In genomic region chr6:16437984-16438383, GRCh38 we compare ENCODE assay signal across 14 cellular contexts.
A peak's percentile ranks its signal among the peaks of the same experiment; 100 is the strongest.
DNase-seq lines count a peak whose midpoint lies in the region; ATAC-seq and TF ChIP-seq lines count a peak whose summit lies in the region.
"Had no signal": no experiment of that assay in that cellular context is flagged by ENCODE, and none has a peak within 500 bp of the region (broad histone marks: within the 10 kb centered on the region; RNA-seq: fewer than 3 reads in every experiment).

No MANE protein-coding gene starts in this region.

- peak in 2 of 5 donors; percentile 12 to 53 for DNase-seq in CD8-positive, alpha-beta memory T cell
- no peak for DNase-seq in activated naive CD8-positive, alpha-beta T cell treated with anti-CD3 and anti-CD28 coated beads for 36 hours
- no peak for DNase-seq in spleen
- DNase-seq in islet precursor cell = no peak
- no peak for DNase-seq in RWPE1 (ENCODE audit: low spot score)
- DNase-seq: body of pancreas, EL, MV-4-11, transverse colon had no signal

- CTCF ChIA-PET in CD8-positive, alpha-beta memory T cell (lab: Charles Lee) = interaction anchor here (1.1 to 1.5 kb wide), 5 partner anchors 12 to 326 kb away, joined by 3 to 5 read pairs (median 3); no protein-coding TSS in a partner anchor
- CTCF ChIA-PET in RWPE1 (lab: Yijun Ruan, JAX) = no interaction called here

- no peak for TF ChIP-seq POLR2A in spleen (IDR thresholded peaks at IDR 0.05)

- H3K27ac ChIP-seq in CD8-positive, alpha-beta memory T cell (ENCODE audit: low read depth, low read length) = no peak overlapping the region
- H3K27ac ChIP-seq in spleen = peak overlapping the region in 5 of 8 donors; percentile 36 to 78 (median 59)
- H3K27ac ChIP-seq in RWPE1 = no peak overlapping the region
- H3K27ac ChIP-seq: BLaER1, body of pancreas had no signal

- peaks cover 68 to 93% (median 91%) of the 10 kb centered on the region in 3 donors for H3K4me1 Mint-ChIP-seq in CD8-positive, alpha-beta memory T cell
- H3K4me1 Mint-ChIP-seq in activated naive CD8-positive, alpha-beta T cell treated with anti-CD3 and anti-CD28 coated beads for 36 hours = peaks cover 46% of the 10 kb centered on the region

- intact Hi-C loops in spleen (cut with DNase I; ENCODE audit: low total_unique reads) = no loop called here

- TF ChIP-seq CTCF in spleen (IDR thresholded peaks at IDR 0.05 in 8 of 11, conservative IDR thresholded peaks at IDR 0.05 in 3 of 11) (no peak), RWPE1 (conservative IDR thresholded peaks at IDR 0.05; ENCODE audit: low read depth) (no peak)

- POLR2A ChIA-PET in CD8-positive, alpha-beta memory T cell (lab: Charles Lee) = interaction anchor here (1.2 kb wide), 1 partner anchor 17 kb away, joined by 4 read pairs; no protein-coding TSS in a partner anchor
- POLR2A ChIA-PET in RWPE1 (lab: Yijun Ruan, JAX; ENCODE audit: low non-redundant PET) = no interaction called here

- H3K27me3 ChIP-seq in CD8-positive, alpha-beta memory T cell (ENCODE audit: insufficient read depth, low read length, poor library complexity, severe bottlenecking) = no peaks in the 10 kb centered on the region
- no peaks in the 10 kb centered on the region for H3K27me3 ChIP-seq in spleen (replicated peaks in 1 of 7)
- H3K27me3 ChIP-seq: BLaER1, body of pancreas, transverse colon had no signal

- peak overlapping the region; percentile 90 to 100 (median 96) for H3K27ac Mint-ChIP-seq in CD8-positive, alpha-beta memory T cell
- peak overlapping the region; percentile 15 for H3K27ac Mint-ChIP-seq in activated naive CD8-positive, alpha-beta T cell treated with anti-CD3 and anti-CD28 coated beads for 36 hours
- H3K27ac Mint-ChIP-seq: memory B cell had no signal

- H3K36me3 Mint-ChIP-seq in CD8-positive, alpha-beta memory T cell = peaks cover 5 to 22% (median 5%) of the 10 kb centered on the region in 3 donors
- peaks cover 32% of the 10 kb centered on the region for H3K36me3 Mint-ChIP-seq in activated naive CD8-positive, alpha-beta T cell treated with anti-CD3 and anti-CD28 coated beads for 36 hours

- H3K9me3 ChIP-seq in CD8-positive, alpha-beta memory T cell (ENCODE audit: low read length) = no peaks in the 10 kb centered on the region
- no peaks in the 10 kb centered on the region for H3K9me3 ChIP-seq in spleen
- H3K9me3 ChIP-seq: BLaER1, body of pancreas, transverse colon had no signal

- H3K27me3 Mint-ChIP-seq in CD8-positive, alpha-beta memory T cell = no peaks in the 10 kb centered on the region
- no peaks in the 10 kb centered on the region for H3K27me3 Mint-ChIP-seq in activated naive CD8-positive, alpha-beta T cell treated with anti-CD3 and anti-CD28 coated beads for 36 hours
- H3K27me3 Mint-ChIP-seq: memory B cell had no signal

- H3K9me3 Mint-ChIP-seq in CD8-positive, alpha-beta memory T cell = no peaks in the 10 kb centered on the region
- peaks cover 5% of the 10 kb centered on the region for H3K9me3 Mint-ChIP-seq in activated naive CD8-positive, alpha-beta T cell treated with anti-CD3 and anti-CD28 coated beads for 36 hours

- 62 to 95% (median 89%) methylated on average over 3 of the region's 3 CpGs for WGBS in spleen, 5 donors

- peaks cover 40% of the 10 kb centered on the region for H3K4me1 ChIP-seq in CD8-positive, alpha-beta memory T cell (ENCODE audit: insufficient read depth, low read length)
- peaks cover 4 to 70% (median 32%) of the 10 kb centered on the region in 6 donors for H3K4me1 ChIP-seq in spleen

- H3K4me3 Mint-ChIP-seq in CD8-positive, alpha-beta memory T cell = peak overlapping the region; percentile 64 to 93 (median 85)
- H3K4me3 Mint-ChIP-seq in activated naive CD8-positive, alpha-beta T cell treated with anti-CD3 and anti-CD28 coated beads for 36 hours = peak overlapping the region; percentile 45
- H3K4me3 Mint-ChIP-seq: memory B cell had no signal

- H3K36me3 ChIP-seq in CD8-positive, alpha-beta memory T cell (ENCODE audit: insufficient read depth, low read length) = no peaks in the 10 kb centered on the region
- H3K36me3 ChIP-seq in spleen = peaks cover 0 to 4% (median 0%) of the 10 kb centered on the region in 6 donors
- H3K36me3 ChIP-seq: BLaER1, transverse colon had no signal

- ATAC-seq in activated CD4-positive, CD25-positive, alpha-beta regulatory T cell treated with anti-CD3 and anti-CD28 coated beads, Interleukin-2, amount 50 U/mL, for 24 hours = peak; percentile 58 to 59
- no peak for ATAC-seq in HG03354 (IDR thresholded peaks at IDR 0.05; ENCODE audit: poor library complexity, severe bottlenecking, unreplicated experiment)
- ATAC-seq: body of pancreas had no signal

- H3K4me3 ChIP-seq in CD8-positive, alpha-beta memory T cell (ENCODE audit: low read length) = peak overlapping the region; percentile 1
- H3K4me3 ChIP-seq in spleen = peak overlapping the region in 1 of 8 donors; percentile 55
- H3K4me3 ChIP-seq: BLaER1, body of pancreas, skin epidermis, transverse colon had no signal

Comparison
In these comparisons a context has a peak if more than half of its experiments do, and no peak if none do; other contexts are left out.
1. H3K27ac ChIP-seq: peak in spleen (5 of 8); none in CD8-positive, alpha-beta memory T cell (single experiment) and RWPE1 (single experiment).